Comparison of ENCODE assay signal across 8 cellular contexts in genomic region chr16:50806099-50807062, GRCh38.
DNase-seq lines count a peak whose midpoint lies in the region; ATAC-seq and TF ChIP-seq lines count a peak whose summit lies in the region.

No MANE protein-coding gene starts in this region.

- H3K27ac ChIP-seq in AG04450 (ENCODE audit: low read depth, low read length) (peak overlapping the region; percentile 48), caudate nucleus (ENCODE audit: low read depth, low read length) (peak overlapping the region; percentile 86)

- ATAC-seq in GM18868 (IDR thresholded peaks at IDR 0.05; ENCODE audit: unreplicated experiment): peak; percentile 77
- peak; percentile 85 for ATAC-seq in HG03135 (IDR thresholded peaks at IDR 0.05; ENCODE audit: unreplicated experiment)

- H3K27me3 ChIP-seq in AG04450 (ENCODE audit: control insufficient read depth, insufficient read depth, low read length): no peaks in the 10 kb centered on the region

- CTCF ChIA-PET in AG04450 (lab: Charles Lee): interaction anchor here (0.6 to 5.5 kb wide), 165 partner anchors 8 to 1191 kb away, joined by 3 to 140 read pairs (median 4); partner anchors contain the start of genes CNEP1R1 and CYLD

- DNase-seq in AG04450 (ENCODE audit: low read depth, low spot score): peak; percentile 77
- DNase-seq in NCI-H2171 treated with DMSO at 0.1 percent for 48 hours (lab: John Stamatoyannopoulos, UW): peak; percentile 97
- DNase-seq in caudate nucleus (lab: John Stamatoyannopoulos, UW): peak in 59 of 61 donors; percentile 24 to 98 (median 90)
- peak; percentile 98 for DNase-seq in inferior parietal cortex (ENCODE audit: extremely low spot score)
- DNase-seq in stimulated activated CD4-positive, alpha-beta T cell treated with anti-CD3 and anti-CD28 coated beads, Interleukin-12 subunit alpha, Interleukin-12 subunit beta, amount 100 ng/mL, for 24 hours (ENCODE audit: low read depth in 2 of 2): peak; percentile 68 to 82

- POLR2A ChIA-PET in AG04450 (lab: Yijun Ruan, JAX): no interaction called here

- H3K9me3 ChIP-seq in AG04450 (ENCODE audit: control insufficient read depth, insufficient read depth, low read length): no peaks in the 10 kb centered on the region

- peak; percentile 75 for TF ChIP-seq CTCF in AG04450 (IDR thresholded peaks at IDR 0.05; ENCODE audit: low read depth, low read length)
- peak; percentile 74 for TF ChIP-seq CTCF in WI38 (IDR thresholded peaks at IDR 0.05; ENCODE audit: low read depth, low read length)

- H3K4me3 ChIP-seq in AG04450 (ENCODE audit: low read depth, low read length): peak overlapping the region; percentile 60
- peak overlapping the region; percentile 57 for H3K4me3 ChIP-seq in WI38 (ENCODE audit: low read depth, low read length)

Comparison
In these comparisons a context has a peak if more than half of its experiments do, and no peak if none do; other contexts are left out.
1. Peak in every context shown above with its lines: DNase-seq, ATAC-seq, H3K4me3 ChIP-seq and H3K27ac ChIP-seq.